Comparison of ENCODE assay signal across 24 cellular contexts in genomic region chr2:538646-539045, GRCh38.
"Had no signal": no experiment of that assay in that cellular context is flagged by ENCODE, and none has a peak within 500 bp of the region (broad histone marks: within the 10 kb centered on the region; RNA-seq: fewer than 3 reads in every experiment).

No MANE protein-coding gene starts in this region.

- H3K27me3 ChIP-seq: dorsolateral prefrontal cortex, esophagus squamous epithelium, gastrocnemius medialis, left lung had no signal

- H3K4me1 ChIP-seq: esophagus squamous epithelium, gastrocnemius medialis, heart right ventricle, left lung, lower lobe of right lung had no signal

- FAIRE-seq: colon, endothelial cell of umbilical vein, islet of Langerhans, keratinocyte had no signal

- H3K4me3 ChIP-seq: coronary artery, dorsolateral prefrontal cortex, esophagus squamous epithelium, gastrocnemius medialis, heart right ventricle, left lung, lower lobe of right lung, mucosa of descending colon had no signal

- H3K36me3 Mint-ChIP-seq: mesothelial cell of epicardium had no signal

- H3K27ac Mint-ChIP-seq: mesothelial cell of epicardium had no signal

- ATAC-seq: gastrocnemius medialis, heart right ventricle, left cardiac atrium, left lung, left ventricle myocardium superior, lower lobe of right lung, mucosa of descending colon had no signal

- H3K9me3 ChIP-seq: lower lobe of right lung, mucosa of descending colon had no signal

- H3K27ac ChIP-seq: coronary artery, dorsolateral prefrontal cortex, esophagus squamous epithelium, gastrocnemius medialis, heart right ventricle, left lung, lower lobe of right lung had no signal

- H3K4me3 Mint-ChIP-seq: mesothelial cell of epicardium had no signal

- H3K4me1 Mint-ChIP-seq: mesothelial cell of epicardium had no signal

- H3K36me3 ChIP-seq: esophagus squamous epithelium, gastrocnemius medialis, heart right ventricle, left lung, lower lobe of right lung had no signal

- DNase-seq: dermis blood vessel endothelial cell; dorsolateral prefrontal cortex; effector CD4-positive, alpha-beta T cell; effector memory CD4-positive, alpha-beta T cell; esophagus squamous epithelium; foreskin fibroblast; foreskin melanocyte; gastrocnemius medialis; glutamatergic neuron; head of caudate nucleus; heart right ventricle; hippocampal formation; left cardiac atrium; left lung; left ventricle myocardium superior; lower lobe of right lung; mesenchymal stem cell; mucosa of descending colon had no signal
